9 cellular contexts compared by ENCODE assay signal in genomic region chr5:41636605-41637004, GRCh38.
DNase-seq lines count a peak whose midpoint lies in the region; ATAC-seq and TF ChIP-seq lines count a peak whose summit lies in the region.
"Had no signal": no experiment of that assay in that cellular context is flagged by ENCODE, and none has a peak within 500 bp of the region (broad histone marks: within the 10 kb centered on the region; RNA-seq: fewer than 3 reads in every experiment).

No MANE protein-coding gene starts in this region.

- DNase-seq in NCI-H748 (lab: John Stamatoyannopoulos, UW; ENCODE audit: unreplicated experiment) = peak; percentile 60
- DNase-seq in NCI-H748 treated with DMSO at 0.1 percent for 48 hours (lab: John Stamatoyannopoulos, UW) = no peak
- peak; percentile 49 for DNase-seq in iPS-NIHi7 (ENCODE audit: extremely low spot score)
- no peak for DNase-seq in T-helper 1 cell
- no peak for DNase-seq in KG1 (lab: John Stamatoyannopoulos, UW)
- DNase-seq in activated T-cell treated with anti-CD3 and anti-CD28 coated beads, Interleukin-2, amount 50 U/mL, for 72 hours = no peak

- no peaks in the 10 kb centered on the region for H3K27me3 ChIP-seq in OCI-LY1 (ENCODE audit: insufficient read depth, low read length)

- no peaks in the 10 kb centered on the region for H3F3A ChIP-seq in OCI-LY1 (ENCODE audit: insufficient read depth, low read length)

- H3K4me3 Mint-ChIP-seq in activated T-cell treated with anti-CD3 and anti-CD28 coated beads, Interleukin-2, amount 50 U/mL, for 72 hours = no peak overlapping the region
- H3K4me3 Mint-ChIP-seq: activated naive CD4-positive, alpha-beta T cell treated with anti-CD3 and anti-CD28 coated beads, Interleukin-2, amount 50 U/mL, for 24 hours had no signal

- no peak overlapping the region for H2AFZ ChIP-seq in OCI-LY1 (ENCODE audit: low read length)

- H4K20me1 ChIP-seq in OCI-LY1 (ENCODE audit: insufficient read depth, low read length) = no peaks in the 10 kb centered on the region

- no peaks in the 10 kb centered on the region for H3K27me3 Mint-ChIP-seq in activated T-cell treated with anti-CD3 and anti-CD28 coated beads, Interleukin-2, amount 50 U/mL, for 72 hours (ENCODE audit: low read depth)

- H3K4me3 ChIP-seq in OCI-LY1 (ENCODE audit: low read depth, low read length, poor library complexity, severe bottlenecking) = no peak overlapping the region

- no peaks in the 10 kb centered on the region for H3K79me2 ChIP-seq in OCI-LY1 (ENCODE audit: insufficient read depth, low read length)

- no peaks in the 10 kb centered on the region for H3K36me3 ChIP-seq in OCI-LY1 (ENCODE audit: insufficient read depth, low read length)

- no peaks in the 10 kb centered on the region for H3K4me1 ChIP-seq in OCI-LY1 (ENCODE audit: insufficient read depth, low read length, severe bottlenecking)

- no peak overlapping the region for H3K27ac ChIP-seq in OCI-LY1 (ENCODE audit: low read depth, low read length, poor library complexity, severe bottlenecking)

- H3K9me3 Mint-ChIP-seq in activated T-cell treated with anti-CD3 and anti-CD28 coated beads, Interleukin-2, amount 50 U/mL, for 72 hours = no peaks in the 10 kb centered on the region
- H3K9me3 Mint-ChIP-seq: activated naive CD4-positive, alpha-beta T cell treated with anti-CD3 and anti-CD28 coated beads, Interleukin-2, amount 50 U/mL, for 24 hours had no signal

- H3K9ac ChIP-seq in OCI-LY1 (ENCODE audit: low read length) = no peak overlapping the region

- no peaks in the 10 kb centered on the region for H3K36me3 Mint-ChIP-seq in activated T-cell treated with anti-CD3 and anti-CD28 coated beads, Interleukin-2, amount 50 U/mL, for 72 hours (ENCODE audit: insufficient read depth in 2 of 2)
- H3K36me3 Mint-ChIP-seq: activated naive CD4-positive, alpha-beta T cell treated with anti-CD3 and anti-CD28 coated beads, Interleukin-2, amount 50 U/mL, for 24 hours had no signal

- no peaks in the 10 kb centered on the region for H3K9me2 ChIP-seq in OCI-LY1 (ENCODE audit: low read depth, low read length)

- peak; percentile 26; the same call in 1 of the 2 replicates for TF ChIP-seq CTCF in OCI-LY1 (IDR thresholded peaks at IDR 0.05; ENCODE audit: low read length)

- H3K4me1 Mint-ChIP-seq in activated T-cell treated with anti-CD3 and anti-CD28 coated beads, Interleukin-2, amount 50 U/mL, for 72 hours (ENCODE audit: low read depth) = no peaks in the 10 kb centered on the region
- H3K4me1 Mint-ChIP-seq: activated naive CD4-positive, alpha-beta T cell treated with anti-CD3 and anti-CD28 coated beads, Interleukin-2, amount 50 U/mL, for 24 hours had no signal

- H3K4me2 ChIP-seq in OCI-LY1 (ENCODE audit: low read length) = no peak overlapping the region

- H3K27ac Mint-ChIP-seq in activated T-cell treated with anti-CD3 and anti-CD28 coated beads, Interleukin-2, amount 50 U/mL, for 72 hours = no peak overlapping the region
- H3K27ac Mint-ChIP-seq: activated naive CD4-positive, alpha-beta T cell treated with anti-CD3 and anti-CD28 coated beads, Interleukin-2, amount 50 U/mL, for 24 hours had no signal

- ATAC-seq in HG03060 (IDR thresholded peaks at IDR 0.05; ENCODE audit: low read depth, unreplicated experiment) = peak; percentile 63
- ATAC-seq in activated T-cell treated with anti-CD3 and anti-CD28 coated beads, Interleukin-2, amount 50 U/mL, for 72 hours (replicated peaks in 1 of 2) = no peak

- H3K9me3 ChIP-seq in OCI-LY1 (ENCODE audit: low read length) = no peaks in the 10 kb centered on the region

Comparison
In these comparisons a context has a peak if more than half of its experiments do, and no peak if none do; other contexts are left out.
1. DNase-seq: peak in NCI-H748 (single experiment) and iPS-NIHi7 (single experiment); none in NCI-H748 treated with DMSO at 0.1 percent for 48 hours (single experiment), T-helper 1 cell (0 of 5), KG1 (single experiment) and activated T-cell treated with anti-CD3 and anti-CD28 coated beads, Interleukin-2, amount 50 U/mL, for 72 hours (0 of 2).